ENCODE assay signal across 1 cellular context in the genomic region with DNA sequence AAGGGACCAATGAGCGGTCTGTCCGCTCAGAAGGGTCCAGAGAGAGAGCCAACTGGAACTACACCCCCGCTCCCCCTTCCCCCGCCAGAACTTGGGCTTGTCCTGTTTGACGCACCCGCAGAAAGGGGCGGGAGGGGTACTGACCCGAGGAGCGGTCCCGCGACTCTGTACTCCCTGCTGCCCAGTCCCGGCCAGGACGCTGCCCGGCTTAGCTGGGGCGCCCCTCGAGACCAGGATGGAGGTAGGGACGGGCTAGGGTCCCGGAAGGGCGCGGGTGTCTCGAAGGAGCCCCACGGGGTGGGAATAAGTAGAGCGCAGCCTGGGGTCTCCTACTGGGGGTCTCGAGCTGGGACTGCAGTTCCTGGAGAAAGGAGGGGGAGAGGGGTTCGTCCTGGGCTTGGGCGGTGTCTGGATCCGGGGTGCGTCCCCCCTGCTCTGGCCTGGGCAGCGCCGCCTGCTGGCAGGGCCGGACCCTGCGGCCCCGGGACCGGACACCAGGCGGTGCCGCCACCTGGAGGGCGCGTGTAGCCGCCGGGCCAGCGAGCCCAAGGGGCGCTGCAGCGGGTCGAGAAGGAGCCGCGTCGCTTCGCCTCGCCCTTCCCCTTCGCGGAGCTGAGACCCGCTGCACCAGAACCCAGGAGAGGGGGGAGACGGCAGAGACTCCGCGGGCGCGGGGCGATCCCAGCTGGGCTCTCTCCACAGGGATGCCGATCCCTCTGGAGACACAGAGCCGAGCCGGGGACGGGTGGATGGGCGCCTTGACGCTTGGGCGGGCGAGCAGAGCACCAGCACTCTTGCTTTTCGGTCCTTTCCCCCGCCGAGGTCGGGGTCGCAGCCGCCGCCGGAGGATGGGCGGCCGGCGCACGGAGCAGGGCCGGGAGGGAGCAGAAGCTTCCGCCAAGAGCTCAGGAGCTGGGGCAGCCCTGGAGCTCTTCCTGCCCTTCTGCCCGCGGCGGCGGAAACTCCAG.
TF ChIP-seq lines count a peak whose summit lies in the region.

No MANE protein-coding gene starts in this region.

TF ChIP-seq in HepG2, 621 proteins besides CTCF, POLR2A, EP300 and RAD21 (continued from another document and continues in another):
- TF ChIP-seq, protein P1, sequence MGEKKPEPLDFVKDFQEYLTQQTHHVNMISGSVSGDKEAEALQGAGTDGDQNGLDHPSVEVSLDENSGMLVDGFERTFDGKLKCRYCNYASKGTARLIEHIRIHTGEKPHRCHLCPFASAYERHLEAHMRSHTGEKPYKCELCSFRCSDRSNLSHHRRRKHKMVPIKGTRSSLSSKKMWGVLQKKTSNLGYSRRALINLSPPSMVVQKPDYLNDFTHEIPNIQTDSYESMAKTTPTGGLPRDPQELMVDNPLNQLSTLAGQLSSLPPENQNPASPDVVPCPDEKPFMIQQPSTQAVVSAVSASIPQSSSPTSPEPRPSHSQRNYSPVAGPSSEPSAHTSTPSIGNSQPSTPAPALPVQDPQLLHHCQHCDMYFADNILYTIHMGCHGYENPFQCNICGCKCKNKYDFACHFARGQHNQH (CRISPR knock-in tag; IDR thresholded peaks at IDR 0.05), result peak; percentile 28; the same call in 1 of the 2 replicates
- TF ChIP-seq ZNF772 (CRISPR knock-in tag; IDR thresholded peaks at IDR 0.05) (no peak), HOMEZ (CRISPR knock-in tag; IDR thresholded peaks at IDR 0.05; ENCODE audit: low read depth) (no peak), THRA (CRISPR knock-in tag; IDR thresholded peaks at IDR 0.05; ENCODE audit: borderline replicate concordance) (no peak), ZNF124 (CRISPR knock-in tag; IDR thresholded peaks at IDR 0.05) (0 out of 2 replicates have a peak, but pooled peaks have one; percentile 14), ZMYM4 (CRISPR knock-in tag; IDR thresholded peaks at IDR 0.05) (peak; percentile 36; the same call in 1 of the 2 replicates), SIN3A (IDR thresholded peaks at IDR 0.05; ENCODE audit: borderline replicate concordance, low read depth, low read length) (no peak), ZNF614 (CRISPR knock-in tag; IDR thresholded peaks at IDR 0.05; ENCODE audit: borderline replicate concordance) (no peak; the same call in 1 of the 2 replicates), PRMT3 (CRISPR knock-in tag; IDR thresholded peaks at IDR 0.05; ENCODE audit: borderline replicate concordance, low read depth) (no peak), NKX3-1 (CRISPR knock-in tag; IDR thresholded peaks at IDR 0.05) (peak; percentile 75; the same call in 1 of the 2 replicates), CBFB (CRISPR knock-in tag; IDR thresholded peaks at IDR 0.05) (peak; percentile 67), ZC3H4 (CRISPR knock-in tag; IDR thresholded peaks at IDR 0.05; ENCODE audit: borderline replicate concordance) (no peak), ISX (CRISPR knock-in tag; conservative IDR thresholded peaks at IDR 0.05) (no peak), ZNF788 (CRISPR knock-in tag; IDR thresholded peaks at IDR 0.05; ENCODE audit: borderline replicate concordance) (peak; percentile 46; the same call in 1 of the 2 replicates), HNRNPUL1 (IDR thresholded peaks at IDR 0.05; ENCODE audit: low read depth, low read length) (no peak), TRIM24 (CRISPR knock-in tag; IDR thresholded peaks at IDR 0.05) (no peak), ZNF569 (CRISPR knock-in tag; IDR thresholded peaks at IDR 0.05; ENCODE audit: borderline replicate concordance) (no peak), ZSCAN29 (CRISPR knock-in tag; conservative IDR thresholded peaks at IDR 0.05) (no peak), SMARCE1 (IDR thresholded peaks at IDR 0.05; ENCODE audit: borderline replicate concordance) (no peak), JARID2 (CRISPR knock-in tag; IDR thresholded peaks at IDR 0.05; ENCODE audit: insufficient replicate concordance) (no peak), ZFP1 (CRISPR knock-in tag; IDR thresholded peaks at IDR 0.05) (no peak), ZNF761 (CRISPR knock-in tag; conservative IDR thresholded peaks at IDR 0.05) (no peak), ELK4 (CRISPR knock-in tag; IDR thresholded peaks at IDR 0.05; ENCODE audit: borderline replicate concordance) (no peak), KDM5B (CRISPR knock-in tag; IDR thresholded peaks at IDR 0.05; ENCODE audit: borderline replicate concordance) (peak; percentile 92), KLF11 (CRISPR knock-in tag; IDR thresholded peaks at IDR 0.05) (no peak), MYPOP (CRISPR knock-in tag; IDR thresholded peaks at IDR 0.05) (no peak; the same call in 1 of the 2 replicates), HOXA3 (CRISPR knock-in tag; IDR thresholded peaks at IDR 0.05) (peak; percentile 80), U2AF2 (IDR thresholded peaks at IDR 0.05; ENCODE audit: low read depth, low read length) (no peak), ZNF546 (CRISPR knock-in tag; conservative IDR thresholded peaks at IDR 0.05) (no peak; the same call in none of the 2 replicates), THAP11 (CRISPR knock-in tag; IDR thresholded peaks at IDR 0.05) (peak; percentile 43; the same call in 1 of the 2 replicates), ZNF780A (CRISPR knock-in tag; IDR thresholded peaks at IDR 0.05) (no peak), NCOA1 (CRISPR knock-in tag; IDR thresholded peaks at IDR 0.05) (no peak), ZNF713 (CRISPR knock-in tag; IDR thresholded peaks at IDR 0.05) (no peak)
- TF ChIP-seq, protein P2, sequence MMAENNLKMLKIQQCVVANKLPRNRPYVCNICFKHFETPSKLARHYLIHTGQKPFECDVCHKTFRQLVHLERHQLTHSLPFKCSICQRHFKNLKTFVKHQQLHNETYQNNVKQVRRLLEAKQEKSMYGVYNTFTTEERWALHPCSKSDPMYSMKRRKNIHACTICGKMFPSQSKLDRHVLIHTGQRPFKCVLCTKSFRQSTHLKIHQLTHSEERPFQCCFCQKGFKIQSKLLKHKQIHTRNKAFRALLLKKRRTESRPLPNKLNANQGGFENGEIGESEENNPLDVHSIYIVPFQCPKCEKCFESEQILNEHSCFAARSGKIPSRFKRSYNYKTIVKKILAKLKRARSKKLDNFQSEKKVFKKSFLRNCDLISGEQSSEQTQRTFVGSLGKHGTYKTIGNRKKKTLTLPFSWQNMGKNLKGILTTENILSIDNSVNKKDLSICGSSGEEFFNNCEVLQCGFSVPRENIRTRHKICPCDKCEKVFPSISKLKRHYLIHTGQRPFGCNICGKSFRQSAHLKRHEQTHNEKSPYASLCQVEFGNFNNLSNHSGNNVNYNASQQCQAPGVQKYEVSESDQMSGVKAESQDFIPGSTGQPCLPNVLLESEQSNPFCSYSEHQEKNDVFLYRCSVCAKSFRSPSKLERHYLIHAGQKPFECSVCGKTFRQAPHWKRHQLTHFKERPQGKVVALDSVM (CRISPR knock-in tag; IDR thresholded peaks at IDR 0.05), result peak; percentile 64; the same call in 1 of the 2 replicates
- TF ChIP-seq, protein P3, sequence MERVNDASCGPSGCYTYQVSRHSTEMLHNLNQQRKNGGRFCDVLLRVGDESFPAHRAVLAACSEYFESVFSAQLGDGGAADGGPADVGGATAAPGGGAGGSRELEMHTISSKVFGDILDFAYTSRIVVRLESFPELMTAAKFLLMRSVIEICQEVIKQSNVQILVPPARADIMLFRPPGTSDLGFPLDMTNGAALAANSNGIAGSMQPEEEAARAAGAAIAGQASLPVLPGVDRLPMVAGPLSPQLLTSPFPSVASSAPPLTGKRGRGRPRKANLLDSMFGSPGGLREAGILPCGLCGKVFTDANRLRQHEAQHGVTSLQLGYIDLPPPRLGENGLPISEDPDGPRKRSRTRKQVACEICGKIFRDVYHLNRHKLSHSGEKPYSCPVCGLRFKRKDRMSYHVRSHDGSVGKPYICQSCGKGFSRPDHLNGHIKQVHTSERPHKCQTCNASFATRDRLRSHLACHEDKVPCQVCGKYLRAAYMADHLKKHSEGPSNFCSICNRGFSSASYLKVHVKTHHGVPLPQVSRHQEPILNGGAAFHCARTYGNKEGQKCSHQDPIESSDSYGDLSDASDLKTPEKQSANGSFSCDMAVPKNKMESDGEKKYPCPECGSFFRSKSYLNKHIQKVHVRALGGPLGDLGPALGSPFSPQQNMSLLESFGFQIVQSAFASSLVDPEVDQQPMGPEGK (CRISPR knock-in tag; IDR thresholded peaks at IDR 0.05), result peak; percentile 62
- TF ChIP-seq, protein P4, sequence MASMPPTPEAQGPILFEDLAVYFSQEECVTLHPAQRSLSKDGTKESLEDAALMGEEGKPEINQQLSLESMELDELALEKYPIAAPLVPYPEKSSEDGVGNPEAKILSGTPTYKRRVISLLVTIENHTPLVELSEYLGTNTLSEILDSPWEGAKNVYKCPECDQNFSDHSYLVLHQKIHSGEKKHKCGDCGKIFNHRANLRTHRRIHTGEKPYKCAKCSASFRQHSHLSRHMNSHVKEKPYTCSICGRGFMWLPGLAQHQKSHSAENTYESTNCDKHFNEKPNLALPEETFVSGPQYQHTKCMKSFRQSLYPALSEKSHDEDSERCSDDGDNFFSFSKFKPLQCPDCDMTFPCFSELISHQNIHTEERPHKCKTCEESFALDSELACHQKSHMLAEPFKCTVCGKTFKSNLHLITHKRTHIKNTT (CRISPR knock-in tag; IDR thresholded peaks at IDR 0.05), result no peak
- TF ChIP-seq, protein P5, sequence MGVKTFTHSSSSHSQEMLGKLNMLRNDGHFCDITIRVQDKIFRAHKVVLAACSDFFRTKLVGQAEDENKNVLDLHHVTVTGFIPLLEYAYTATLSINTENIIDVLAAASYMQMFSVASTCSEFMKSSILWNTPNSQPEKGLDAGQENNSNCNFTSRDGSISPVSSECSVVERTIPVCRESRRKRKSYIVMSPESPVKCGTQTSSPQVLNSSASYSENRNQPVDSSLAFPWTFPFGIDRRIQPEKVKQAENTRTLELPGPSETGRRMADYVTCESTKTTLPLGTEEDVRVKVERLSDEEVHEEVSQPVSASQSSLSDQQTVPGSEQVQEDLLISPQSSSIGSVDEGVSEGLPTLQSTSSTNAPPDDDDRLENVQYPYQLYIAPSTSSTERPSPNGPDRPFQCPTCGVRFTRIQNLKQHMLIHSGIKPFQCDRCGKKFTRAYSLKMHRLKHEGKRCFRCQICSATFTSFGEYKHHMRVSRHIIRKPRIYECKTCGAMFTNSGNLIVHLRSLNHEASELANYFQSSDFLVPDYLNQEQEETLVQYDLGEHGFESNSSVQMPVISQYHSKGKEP (CRISPR knock-in tag; IDR thresholded peaks at IDR 0.05), result 0 out of 2 replicates have a peak, but pooled peaks have one; percentile 7
- TF ChIP-seq, protein P6, sequence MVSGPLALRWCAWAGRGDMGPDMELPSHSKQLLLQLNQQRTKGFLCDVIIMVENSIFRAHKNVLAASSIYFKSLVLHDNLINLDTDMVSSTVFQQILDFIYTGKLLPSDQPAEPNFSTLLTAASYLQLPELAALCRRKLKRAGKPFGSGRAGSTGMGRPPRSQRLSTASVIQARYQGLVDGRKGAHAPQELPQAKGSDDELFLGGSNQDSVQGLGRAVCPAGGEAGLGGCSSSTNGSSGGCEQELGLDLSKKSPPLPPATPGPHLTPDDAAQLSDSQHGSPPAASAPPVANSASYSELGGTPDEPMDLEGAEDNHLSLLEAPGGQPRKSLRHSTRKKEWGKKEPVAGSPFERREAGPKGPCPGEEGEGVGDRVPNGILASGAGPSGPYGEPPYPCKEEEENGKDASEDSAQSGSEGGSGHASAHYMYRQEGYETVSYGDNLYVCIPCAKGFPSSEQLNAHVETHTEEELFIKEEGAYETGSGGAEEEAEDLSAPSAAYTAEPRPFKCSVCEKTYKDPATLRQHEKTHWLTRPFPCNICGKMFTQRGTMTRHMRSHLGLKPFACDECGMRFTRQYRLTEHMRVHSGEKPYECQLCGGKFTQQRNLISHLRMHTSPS (CRISPR knock-in tag; IDR thresholded peaks at IDR 0.05; ENCODE audit: low read depth), result no peak
- TF ChIP-seq, protein P7, sequence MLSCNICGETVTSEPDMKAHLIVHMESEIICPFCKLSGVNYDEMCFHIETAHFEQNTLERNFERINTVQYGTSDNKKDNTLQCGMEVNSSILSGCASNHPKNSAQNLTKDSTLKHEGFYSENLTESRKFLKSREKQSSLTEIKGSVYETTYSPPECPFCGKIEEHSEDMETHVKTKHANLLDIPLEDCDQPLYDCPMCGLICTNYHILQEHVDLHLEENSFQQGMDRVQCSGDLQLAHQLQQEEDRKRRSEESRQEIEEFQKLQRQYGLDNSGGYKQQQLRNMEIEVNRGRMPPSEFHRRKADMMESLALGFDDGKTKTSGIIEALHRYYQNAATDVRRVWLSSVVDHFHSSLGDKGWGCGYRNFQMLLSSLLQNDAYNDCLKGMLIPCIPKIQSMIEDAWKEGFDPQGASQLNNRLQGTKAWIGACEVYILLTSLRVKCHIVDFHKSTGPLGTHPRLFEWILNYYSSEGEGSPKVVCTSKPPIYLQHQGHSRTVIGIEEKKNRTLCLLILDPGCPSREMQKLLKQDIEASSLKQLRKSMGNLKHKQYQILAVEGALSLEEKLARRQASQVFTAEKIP (CRISPR knock-in tag; IDR thresholded peaks at IDR 0.05; ENCODE audit: borderline replicate concordance), result no peak
